In the genomic region with DNA sequence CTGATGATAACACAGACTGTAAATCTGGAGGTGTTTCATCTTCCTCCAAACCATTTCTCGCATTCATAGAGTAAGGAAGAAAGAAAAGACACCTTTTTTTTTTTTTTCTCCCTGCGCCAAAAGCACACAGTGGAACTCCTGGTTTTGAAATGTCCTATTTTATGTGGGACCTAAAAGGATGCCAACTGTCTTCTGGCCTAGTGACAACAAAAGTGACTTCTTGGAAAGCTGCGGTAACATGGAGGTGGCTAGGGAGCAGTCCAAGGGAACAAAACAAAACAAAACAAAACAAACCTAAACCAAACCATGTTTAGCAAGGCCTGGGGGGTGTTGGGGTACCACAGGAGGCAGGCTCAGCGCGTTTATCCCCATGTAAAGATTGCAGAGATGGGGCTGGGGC, we compare ENCODE assay signal across 1 cellular context.
TF ChIP-seq lines count a peak whose summit lies in the region.

No MANE protein-coding gene starts in this region.

TF ChIP-seq in GM23338, 12 proteins besides CTCF, POLR2A, EP300 and RAD21 (continued from another document):
- TF ChIP-seq, protein P1, sequence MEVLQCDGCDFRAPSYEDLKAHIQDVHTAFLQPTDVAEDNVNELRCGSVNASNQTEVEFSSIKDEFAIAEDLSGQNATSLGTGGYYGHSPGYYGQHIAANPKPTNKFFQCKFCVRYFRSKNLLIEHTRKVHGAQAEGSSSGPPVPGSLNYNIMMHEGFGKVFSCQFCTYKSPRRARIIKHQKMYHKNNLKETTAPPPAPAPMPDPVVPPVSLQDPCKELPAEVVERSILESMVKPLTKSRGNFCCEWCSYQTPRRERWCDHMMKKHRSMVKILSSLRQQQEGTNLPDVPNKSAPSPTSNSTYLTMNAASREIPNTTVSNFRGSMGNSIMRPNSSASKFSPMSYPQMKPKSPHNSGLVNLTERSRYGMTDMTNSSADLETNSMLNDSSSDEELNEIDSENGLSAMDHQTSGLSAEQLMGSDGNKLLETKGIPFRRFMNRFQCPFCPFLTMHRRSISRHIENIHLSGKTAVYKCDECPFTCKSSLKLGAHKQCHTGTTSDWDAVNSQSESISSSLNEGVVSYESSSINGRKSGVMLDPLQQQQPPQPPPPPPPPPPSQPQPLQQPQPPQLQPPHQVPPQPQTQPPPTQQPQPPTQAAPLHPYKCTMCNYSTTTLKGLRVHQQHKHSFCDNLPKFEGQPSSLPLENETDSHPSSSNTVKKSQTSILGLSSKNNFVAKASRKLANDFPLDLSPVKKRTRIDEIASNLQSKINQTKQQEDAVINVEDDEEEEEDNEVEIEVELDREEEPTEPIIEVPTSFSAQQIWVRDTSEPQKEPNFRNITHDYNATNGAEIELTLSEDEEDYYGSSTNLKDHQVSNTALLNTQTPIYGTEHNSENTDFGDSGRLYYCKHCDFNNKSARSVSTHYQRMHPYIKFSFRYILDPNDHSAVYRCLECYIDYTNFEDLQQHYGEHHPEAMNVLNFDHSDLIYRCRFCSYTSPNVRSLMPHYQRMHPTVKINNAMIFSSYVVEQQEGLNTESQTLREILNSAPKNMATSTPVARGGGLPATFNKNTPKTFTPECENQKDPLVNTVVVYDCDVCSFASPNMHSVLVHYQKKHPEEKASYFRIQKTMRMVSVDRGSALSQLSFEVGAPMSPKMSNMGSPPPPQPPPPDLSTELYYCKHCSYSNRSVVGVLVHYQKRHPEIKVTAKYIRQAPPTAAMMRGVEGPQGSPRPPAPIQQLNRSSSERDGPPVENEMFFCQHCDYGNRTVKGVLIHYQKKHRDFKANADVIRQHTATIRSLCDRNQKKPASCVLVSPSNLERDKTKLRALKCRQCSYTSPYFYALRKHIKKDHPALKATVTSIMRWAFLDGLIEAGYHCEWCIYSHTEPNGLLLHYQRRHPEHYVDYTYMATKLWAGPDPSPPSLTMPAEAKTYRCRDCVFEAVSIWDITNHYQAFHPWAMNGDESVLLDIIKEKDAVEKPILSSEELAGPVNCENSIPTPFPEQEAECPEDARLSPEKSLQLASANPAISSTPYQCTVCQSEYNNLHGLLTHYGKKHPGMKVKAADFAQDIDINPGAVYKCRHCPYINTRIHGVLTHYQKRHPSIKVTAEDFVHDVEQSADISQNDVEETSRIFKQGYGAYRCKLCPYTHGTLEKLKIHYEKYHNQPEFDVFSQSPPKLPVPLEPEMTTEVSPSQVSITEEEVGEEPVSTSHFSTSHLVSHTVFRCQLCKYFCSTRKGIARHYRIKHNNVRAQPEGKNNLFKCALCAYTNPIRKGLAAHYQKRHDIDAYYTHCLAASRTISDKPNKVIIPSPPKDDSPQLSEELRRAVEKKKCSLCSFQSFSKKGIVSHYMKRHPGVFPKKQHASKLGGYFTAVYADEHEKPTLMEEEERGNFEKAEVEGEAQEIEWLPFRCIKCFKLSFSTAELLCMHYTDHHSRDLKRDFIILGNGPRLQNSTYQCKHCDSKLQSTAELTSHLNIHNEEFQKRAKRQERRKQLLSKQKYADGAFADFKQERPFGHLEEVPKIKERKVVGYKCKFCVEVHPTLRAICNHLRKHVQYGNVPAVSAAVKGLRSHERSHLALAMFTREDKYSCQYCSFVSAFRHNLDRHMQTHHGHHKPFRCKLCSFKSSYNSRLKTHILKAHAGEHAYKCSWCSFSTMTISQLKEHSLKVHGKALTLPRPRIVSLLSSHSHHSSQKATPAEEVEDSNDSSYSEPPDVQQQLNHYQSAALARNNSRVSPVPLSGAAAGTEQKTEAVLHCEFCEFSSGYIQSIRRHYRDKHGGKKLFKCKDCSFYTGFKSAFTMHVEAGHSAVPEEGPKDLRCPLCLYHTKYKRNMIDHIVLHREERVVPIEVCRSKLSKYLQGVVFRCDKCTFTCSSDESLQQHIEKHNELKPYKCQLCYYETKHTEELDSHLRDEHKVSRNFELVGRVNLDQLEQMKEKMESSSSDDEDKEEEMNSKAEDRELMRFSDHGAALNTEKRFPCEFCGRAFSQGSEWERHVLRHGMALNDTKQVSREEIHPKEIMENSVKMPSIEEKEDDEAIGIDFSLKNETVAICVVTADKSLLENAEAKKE (CRISPR knock-in tag; IDR thresholded peaks at IDR 0.05) = no peak
- no peak for TF ChIP-seq NANOG (IDR thresholded peaks at IDR 0.05; ENCODE audit: borderline replicate concordance)
- no peak for TF ChIP-seq CREB1 (CRISPR knock-in tag; IDR thresholded peaks at IDR 0.05; ENCODE audit: low read depth)
- TF ChIP-seq POLR2AphosphoS5 (IDR thresholded peaks at IDR 0.05; ENCODE audit: low read depth) = no peak
- TF ChIP-seq JUNB (IDR thresholded peaks at IDR 0.05; ENCODE audit: unreplicated experiment) = no peak
- no peak for TF ChIP-seq ZNF331 (CRISPR knock-in tag; IDR thresholded peaks at IDR 0.05; ENCODE audit: low read depth)
- no peak for TF ChIP-seq STAT1 (IDR thresholded peaks at IDR 0.05; ENCODE audit: unreplicated experiment)
- TF ChIP-seq, protein P2, sequence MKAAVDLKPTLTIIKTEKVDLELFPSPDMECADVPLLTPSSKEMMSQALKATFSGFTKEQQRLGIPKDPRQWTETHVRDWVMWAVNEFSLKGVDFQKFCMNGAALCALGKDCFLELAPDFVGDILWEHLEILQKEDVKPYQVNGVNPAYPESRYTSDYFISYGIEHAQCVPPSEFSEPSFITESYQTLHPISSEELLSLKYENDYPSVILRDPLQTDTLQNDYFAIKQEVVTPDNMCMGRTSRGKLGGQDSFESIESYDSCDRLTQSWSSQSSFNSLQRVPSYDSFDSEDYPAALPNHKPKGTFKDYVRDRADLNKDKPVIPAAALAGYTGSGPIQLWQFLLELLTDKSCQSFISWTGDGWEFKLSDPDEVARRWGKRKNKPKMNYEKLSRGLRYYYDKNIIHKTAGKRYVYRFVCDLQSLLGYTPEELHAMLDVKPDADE (IDR thresholded peaks at IDR 0.05) = no peak
- no peak for TF ChIP-seq EZH2phosphoT487 (IDR thresholded peaks at IDR 0.05; ENCODE audit: unreplicated experiment)
- TF ChIP-seq, protein P3, sequence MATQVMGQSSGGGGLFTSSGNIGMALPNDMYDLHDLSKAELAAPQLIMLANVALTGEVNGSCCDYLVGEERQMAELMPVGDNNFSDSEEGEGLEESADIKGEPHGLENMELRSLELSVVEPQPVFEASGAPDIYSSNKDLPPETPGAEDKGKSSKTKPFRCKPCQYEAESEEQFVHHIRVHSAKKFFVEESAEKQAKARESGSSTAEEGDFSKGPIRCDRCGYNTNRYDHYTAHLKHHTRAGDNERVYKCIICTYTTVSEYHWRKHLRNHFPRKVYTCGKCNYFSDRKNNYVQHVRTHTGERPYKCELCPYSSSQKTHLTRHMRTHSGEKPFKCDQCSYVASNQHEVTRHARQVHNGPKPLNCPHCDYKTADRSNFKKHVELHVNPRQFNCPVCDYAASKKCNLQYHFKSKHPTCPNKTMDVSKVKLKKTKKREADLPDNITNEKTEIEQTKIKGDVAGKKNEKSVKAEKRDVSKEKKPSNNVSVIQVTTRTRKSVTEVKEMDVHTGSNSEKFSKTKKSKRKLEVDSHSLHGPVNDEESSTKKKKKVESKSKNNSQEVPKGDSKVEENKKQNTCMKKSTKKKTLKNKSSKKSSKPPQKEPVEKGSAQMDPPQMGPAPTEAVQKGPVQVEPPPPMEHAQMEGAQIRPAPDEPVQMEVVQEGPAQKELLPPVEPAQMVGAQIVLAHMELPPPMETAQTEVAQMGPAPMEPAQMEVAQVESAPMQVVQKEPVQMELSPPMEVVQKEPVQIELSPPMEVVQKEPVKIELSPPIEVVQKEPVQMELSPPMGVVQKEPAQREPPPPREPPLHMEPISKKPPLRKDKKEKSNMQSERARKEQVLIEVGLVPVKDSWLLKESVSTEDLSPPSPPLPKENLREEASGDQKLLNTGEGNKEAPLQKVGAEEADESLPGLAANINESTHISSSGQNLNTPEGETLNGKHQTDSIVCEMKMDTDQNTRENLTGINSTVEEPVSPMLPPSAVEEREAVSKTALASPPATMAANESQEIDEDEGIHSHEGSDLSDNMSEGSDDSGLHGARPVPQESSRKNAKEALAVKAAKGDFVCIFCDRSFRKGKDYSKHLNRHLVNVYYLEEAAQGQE (IDR thresholded peaks at IDR 0.05; ENCODE audit: unreplicated experiment) = no peak
- no peak for TF ChIP-seq ZNF114 (CRISPR knock-in tag; IDR thresholded peaks at IDR 0.05)
